In genomic region chr1:191533254-191533653, GRCh38 we compare ENCODE assay signal across 1 cellular context.
TF ChIP-seq lines count a peak whose summit lies in the region.

No MANE protein-coding gene starts in this region.

TF ChIP-seq in GM23338, 12 proteins besides CTCF, POLR2A, EP300 and RAD21 (continued from another document):
- TF ChIP-seq ZNF462 (CRISPR knock-in tag; IDR thresholded peaks at IDR 0.05) (no peak), CREB1 (CRISPR knock-in tag; IDR thresholded peaks at IDR 0.05; ENCODE audit: low read depth) (no peak), REST (IDR thresholded peaks at IDR 0.05; ENCODE audit: unreplicated experiment) (no peak), EZH2 (IDR thresholded peaks at IDR 0.05; ENCODE audit: low read depth, unreplicated experiment) (no peak), STAT1 (IDR thresholded peaks at IDR 0.05; ENCODE audit: unreplicated experiment) (no peak), ZNF114 (CRISPR knock-in tag; IDR thresholded peaks at IDR 0.05) (no peak), NANOG (IDR thresholded peaks at IDR 0.05; ENCODE audit: borderline replicate concordance) (no peak), JUNB (IDR thresholded peaks at IDR 0.05; ENCODE audit: unreplicated experiment) (no peak), ZNF331 (CRISPR knock-in tag; IDR thresholded peaks at IDR 0.05; ENCODE audit: low read depth) (no peak)
